ENCODE assay signal across 10 cellular contexts in genomic region chr9:92722386-92723298, GRCh38. TPM values are rescaled to one million over a fixed set of nuclear protein-coding genes. Genes with fewer than 3 reads are reported as not detected.
DNase-seq lines count a peak whose midpoint lies in the region; ATAC-seq and TF ChIP-seq lines count a peak whose summit lies in the region.
"Had no signal": no experiment of that assay in that cellular context is flagged by ENCODE, and none has a peak within 500 bp of the region (broad histone marks: within the 10 kb centered on the region; RNA-seq: fewer than 3 reads in every experiment).

No MANE protein-coding gene starts in this region.

- H3K9me3 Mint-ChIP-seq in T-cell = no peaks in the 10 kb centered on the region

- H3K4me3 Mint-ChIP-seq in T-cell = no peak overlapping the region
- H3K4me3 Mint-ChIP-seq: activated CD4-positive, alpha-beta T cell treated with anti-CD3 and anti-CD28 coated beads for 36 hours had no signal

- H3K27ac ChIP-seq in DOHH2 (ENCODE audit: low read depth, low read length) (peak overlapping the region; percentile 81), esophagus muscularis mucosa (replicated peaks in 1 of 4) (no peak overlapping the region), prostate gland (peak overlapping the region; percentile 62 to 69)
- H3K27ac ChIP-seq: C4-2B, psoas muscle had no signal

- H3K4me1 Mint-ChIP-seq in T-cell = peaks cover 6 to 25% (median 9%) of the 10 kb centered on the region in 3 donors
- H3K4me1 Mint-ChIP-seq: activated CD4-positive, alpha-beta T cell treated with anti-CD3 and anti-CD28 coated beads for 36 hours had no signal

- peaks cover 70% of the 10 kb centered on the region for H3K79me2 ChIP-seq in DOHH2 (ENCODE audit: control insufficient read depth, low read length)

- TF ChIP-seq POLR2A in esophagus muscularis mucosa (IDR thresholded peaks at IDR 0.05; ENCODE audit: low read depth) (no peak), prostate gland (IDR thresholded peaks at IDR 0.05) (no peak)

- H3K4me3 ChIP-seq in DOHH2 (ENCODE audit: low read length) = peak overlapping the region; percentile 57
- no peak overlapping the region for H3K4me3 ChIP-seq in esophagus muscularis mucosa
- H3K4me3 ChIP-seq in prostate gland = no peak overlapping the region
- H3K4me3 ChIP-seq: psoas muscle had no signal

- peaks cover 44% of the 10 kb centered on the region for H3K36me3 Mint-ChIP-seq in T-cell

- H3K27me3 ChIP-seq in DOHH2 (ENCODE audit: control insufficient read depth, low read length) (no peaks in the 10 kb centered on the region), esophagus muscularis mucosa (no peaks in the 10 kb centered on the region), prostate gland (replicated peaks; ENCODE audit: insufficient read depth) (no peaks in the 10 kb centered on the region)

- H3K9me2 ChIP-seq in DOHH2 (replicated peaks; ENCODE audit: control insufficient read depth, low read length) = no peaks in the 10 kb centered on the region

- intact Hi-C loops in esophagus muscularis mucosa (cut with DNase I) = no loop called here
- intact Hi-C loops in prostate gland (cut with DNase I) = no loop called here

- POLR2A ChIA-PET in T-cell (lab: Charles Lee) = no interaction called here

- H3K9me3 ChIP-seq in DOHH2 (ENCODE audit: control insufficient read depth, insufficient read depth, low read length) (no peaks in the 10 kb centered on the region), esophagus muscularis mucosa (no peaks in the 10 kb centered on the region), prostate gland (no peaks in the 10 kb centered on the region)
- H3K9me3 ChIP-seq: psoas muscle had no signal

- CTCF ChIA-PET in T-cell (lab: Charles Lee) = no interaction called here

- 88% methylated on average over 13 of the region's 16 CpGs for WGBS in esophagus muscularis mucosa
- WGBS in prostate gland = 58% methylated on average over 16 of the region's 16 CpGs

- H3F3A ChIP-seq in DOHH2 (ENCODE audit: control insufficient read depth, insufficient read depth) = peaks cover 10% of the 10 kb centered on the region

- ATAC-seq in T-cell (replicated peaks in 1 of 4) (no peak), HG03432 (IDR thresholded peaks at IDR 0.05; ENCODE audit: unreplicated experiment) (no peak)
- ATAC-seq: activated CD4-positive, alpha-beta T cell treated with anti-CD3 and anti-CD28 coated beads for 36 hours; psoas muscle had no signal

- H3K4me2 ChIP-seq in DOHH2 (ENCODE audit: low read length) = peak overlapping the region; percentile 90

- H3K36me3 ChIP-seq in DOHH2 (ENCODE audit: control insufficient read depth, low read length) (peaks cover 86% of the 10 kb centered on the region), esophagus muscularis mucosa (peaks cover 40 to 88% (median 66%) of the 10 kb centered on the region in 4 donors), prostate gland (peaks cover 12 to 29% of the 10 kb centered on the region in 2 donors)

- DNase-seq in NCI-H345 treated with DMSO at 0.1 percent for 48 hours (lab: John Stamatoyannopoulos, UW; ENCODE audit: unreplicated experiment) = peak; percentile 68
- peak; percentile 77 for DNase-seq in esophagus muscularis mucosa (ENCODE audit: extremely low spot score)
- DNase-seq in prostate gland (ENCODE audit: low spot score) = no peak
- no peak for DNase-seq in UCSD-AML1 (lab: John Stamatoyannopoulos, UW; ENCODE audit: unreplicated experiment)
- DNase-seq in T-cell = no peak
- DNase-seq: activated CD4-positive, alpha-beta T cell treated with anti-CD3 and anti-CD28 coated beads for 36 hours; psoas muscle had no signal

- H4K20me1 ChIP-seq in DOHH2 (ENCODE audit: control insufficient read depth, insufficient read depth, low read depth, low read length) = peaks cover 12% of the 10 kb centered on the region; the same call in 1 of the 2 replicates

- no peaks in the 10 kb centered on the region for H3K27me3 Mint-ChIP-seq in T-cell
- H3K27me3 Mint-ChIP-seq: activated CD4-positive, alpha-beta T cell treated with anti-CD3 and anti-CD28 coated beads for 36 hours had no signal

- H3K4me1 ChIP-seq in DOHH2 (ENCODE audit: control insufficient read depth, low read length) (peaks cover 92% of the 10 kb centered on the region), esophagus muscularis mucosa (peaks cover 20 to 34% (median 23%) of the 10 kb centered on the region in 4 donors), prostate gland (replicated peaks) (no peaks in the 10 kb centered on the region)

- no peak for TF ChIP-seq EP300 in esophagus muscularis mucosa (IDR thresholded peaks at IDR 0.05)

- H3K27ac Mint-ChIP-seq in T-cell = peak overlapping the region in 1 of 2 donors; percentile 28
- H3K27ac Mint-ChIP-seq: activated CD4-positive, alpha-beta T cell treated with anti-CD3 and anti-CD28 coated beads for 36 hours had no signal

- TF ChIP-seq CTCF in DOHH2 (IDR thresholded peaks at IDR 0.05; ENCODE audit: low read depth, low read length, poor library complexity, severe bottlenecking) (no peak), esophagus muscularis mucosa (IDR thresholded peaks at IDR 0.05) (no peak), prostate gland (IDR thresholded peaks at IDR 0.05) (no peak)

RNA-seq across cellular contexts. Expression of gene BICD2, which starts 42.0 kb away (rescaled TPM):
- 10 to 100 TPM; 44.0 to 72.5 (median 57.3) TPM for total RNA-seq in esophagus muscularis mucosa
- 10 to 100 TPM; 22.2 to 48.3 TPM for total RNA-seq in prostate gland
- 10 to 100 TPM; 24.1 to 36.6 (median 30.6) TPM for total RNA-seq in T-cell

RNA-seq across cellular contexts. Expression of gene IPPK, which starts 52.7 kb away (rescaled TPM):
- total RNA-seq in esophagus muscularis mucosa (1 to 10 TPM; 5.0 to 8.4 (median 6.1) TPM), prostate gland (10 to 100 TPM; 10.3 to 14.0 TPM), T-cell (1 to 10 TPM; 7.5 to 9.6 (median 8.3) TPM)

Comparison
In these comparisons a context has a peak if more than half of its experiments do, and no peak if none do; other contexts are left out.
1. H3K27ac ChIP-seq: peak in DOHH2 (single experiment) and prostate gland (2 of 2); none in esophagus muscularis mucosa (0 of 4).
2. DNase-seq: peak in NCI-H345 treated with DMSO at 0.1 percent for 48 hours (single experiment) and esophagus muscularis mucosa (single experiment); none in prostate gland (single experiment), UCSD-AML1 (single experiment) and T-cell (0 of 34).